ENCODE assay signal across 8 cellular contexts in the genomic region with DNA sequence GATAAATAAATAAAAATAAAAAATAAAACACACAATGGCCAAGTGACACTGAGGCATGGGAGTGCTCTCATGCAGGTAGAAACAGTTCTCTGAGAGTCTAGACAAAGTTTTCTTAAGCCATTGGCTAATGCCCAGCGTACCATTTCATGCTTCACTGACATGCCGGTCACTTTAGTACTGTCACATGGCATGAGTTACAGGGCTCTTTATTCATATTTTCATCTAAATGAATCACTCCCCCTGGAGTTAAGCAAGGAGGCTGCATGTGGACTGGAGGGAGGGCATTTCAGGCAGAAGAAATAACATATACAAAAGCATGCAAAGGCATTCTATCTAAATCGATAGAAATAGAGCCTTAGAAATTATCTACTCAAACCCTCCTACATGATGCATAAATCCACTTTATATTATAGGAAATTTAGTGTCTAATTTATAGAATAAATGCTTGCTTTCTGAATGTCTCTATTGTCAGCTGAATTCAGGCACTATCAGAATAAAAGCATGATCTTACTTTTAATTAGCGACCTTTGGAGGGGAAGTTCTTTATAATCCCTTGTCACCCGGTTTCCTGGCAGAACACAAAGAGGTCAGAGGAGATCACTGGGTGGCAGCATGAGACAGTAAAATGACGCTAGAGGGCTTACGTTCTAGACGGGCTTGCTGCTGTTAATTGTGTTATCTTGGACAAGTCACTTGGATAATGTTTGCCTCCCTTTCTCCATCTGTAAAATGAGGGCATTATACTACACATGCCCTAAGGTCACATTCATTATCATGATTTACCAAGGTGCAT. TPM values are rescaled to one million over a fixed set of nuclear protein-coding genes. Genes with fewer than 3 reads are reported as not detected.
DNase-seq lines count a peak whose midpoint lies in the region; ATAC-seq and TF ChIP-seq lines count a peak whose summit lies in the region.

No MANE protein-coding gene starts in this region.

- no peak overlapping the region for H3K27ac ChIP-seq in Peyer's patch

- no peaks in the 10 kb centered on the region for H3K36me3 ChIP-seq in Peyer's patch

- no peaks in the 10 kb centered on the region for H3K9me3 ChIP-seq in Peyer's patch

- peak; percentile 44 for ATAC-seq in GM18867 (IDR thresholded peaks at IDR 0.05; ENCODE audit: unreplicated experiment)
- ATAC-seq in GM19023 (IDR thresholded peaks at IDR 0.05; ENCODE audit: unreplicated experiment), result no peak

- TF ChIP-seq CTCF in Peyer's patch (IDR thresholded peaks at IDR 0.05) (peak in 4 of 6 experiments; percentile 16 to 57 (median 51)), foreskin fibroblast (IDR thresholded peaks at IDR 0.05; ENCODE audit: low read depth, low read length) (no peak)

- H3K4me3 ChIP-seq in Peyer's patch (no peak overlapping the region), foreskin fibroblast (ENCODE audit: low read depth in 1 of 2, low read length in 2 of 2) (no peak overlapping the region)

- DNase-seq in AG08396 (ENCODE audit: low spot score) (peak; percentile 26), Peyer's patch (peak in 1 of 3 donors; percentile 59), foreskin fibroblast (peak; percentile 14 to 49)
- no peak for DNase-seq in activated CD8-positive, alpha-beta memory T cell treated with anti-CD3 and anti-CD28 coated beads, Interleukin-2, amount 50 U/mL, for 48 hours
- DNase-seq in effector CD8-positive, alpha-beta T cell (lab: John Stamatoyannopoulos, UW), result no peak
- DNase-seq in activated effector memory CD4-positive, alpha-beta T cell treated with anti-CD3 and anti-CD28 coated beads, Interleukin-2, amount 50 U/mL, for 16 hours, result no peak

- no peaks in the 10 kb centered on the region for H3K4me1 ChIP-seq in Peyer's patch

- TF ChIP-seq POLR2A in Peyer's patch (IDR thresholded peaks at IDR 0.05), result no peak

- no peaks in the 10 kb centered on the region for H3K27me3 ChIP-seq in Peyer's patch

RNA-seq across cellular contexts. Expression of a gene that starts 17.5 kb away (rescaled TPM):
- 10 to 100 TPM; 13.1 to 71.0 (median 27.4) TPM for total RNA-seq in Peyer's patch

RNA-seq across cellular contexts. Expression of a gene that starts 40.8 kb away (rescaled TPM):
- total RNA-seq in Peyer's patch, result 10 to 100 TPM in 1 of 4 donors, 1 to 10 TPM in 3; 2.3 to 35.5 (median 3.5) TPM

Comparison
In these comparisons a context has a peak if more than half of its experiments do, and no peak if none do; other contexts are left out.
1. DNase-seq: peak in AG08396 (single experiment) and foreskin fibroblast (2 of 2); none in activated CD8-positive, alpha-beta memory T cell treated with anti-CD3 and anti-CD28 coated beads, Interleukin-2, amount 50 U/mL, for 48 hours (single experiment), effector CD8-positive, alpha-beta T cell (single experiment) and activated effector memory CD4-positive, alpha-beta T cell treated with anti-CD3 and anti-CD28 coated beads, Interleukin-2, amount 50 U/mL, for 16 hours (single experiment).